7 cellular contexts compared by ENCODE assay signal in genomic region chr5:126853541-126854267, GRCh38.
DNase-seq lines count a peak whose midpoint lies in the region; ATAC-seq, FAIRE-seq and TF ChIP-seq lines count a peak whose summit lies in the region.
"Not testable (repeated sequence)": the region's sequence is repeated elsewhere in the genome, so short reads cannot be mapped to it uniquely, and the experiment has no call there.

No MANE protein-coding gene starts in this region.

- not testable (repeated sequence) for TF ChIP-seq CTCF in GM23338 (conservative IDR thresholded peaks at IDR 0.05; ENCODE audit: low read depth in 2 of 2); H1 (IDR thresholded peaks at IDR 0.05; ENCODE audit: control extremely low read depth in 1 of 3, insufficient read depth in 1 of 3, low read depth in 1 of 3, low read length in 3 of 3)

- H3K4me2 ChIP-seq in GM23338; H1 (ENCODE audit: insufficient read depth in 1 of 2, low read depth in 2 of 2, low read length in 2 of 2): not testable (repeated sequence)

- H3F3A ChIP-seq in GM23338 (replicated peaks; ENCODE audit: low read depth) = peaks cover 20% of the 10 kb centered on the region; the same call in 1 of the 2 replicates

- H3K4ac ChIP-seq in H1 (replicated peaks; ENCODE audit: insufficient read length, low read depth, low read length) = not testable (repeated sequence)

- H3K18ac ChIP-seq in H1 (ENCODE audit: extremely low read depth, low read length) = not testable (repeated sequence)

- peak overlapping the region; percentile 76; the same call in 1 of the 2 replicates for H2BK12ac ChIP-seq in H1 (ENCODE audit: low read depth, low read length)

- not testable (repeated sequence) for H3K4me3 ChIP-seq in GM23338; H1 (ENCODE audit: extremely low read depth in 1 of 4, insufficient read depth in 2 of 4, low read depth in 3 of 4, low read length in 4 of 4)

- 0 out of 2 replicates have a peak overlapping the region, but pooled peaks have one; percentile 93 for H3K27ac ChIP-seq in GM23338 (ENCODE audit: low read depth)
- not testable (repeated sequence) for H3K27ac ChIP-seq in H1 (ENCODE audit: low read depth, low read length)

- not testable (repeated sequence) for H2BK120ac ChIP-seq in H1 (replicated peaks; ENCODE audit: low read depth, low read length)

- POLR2A ChIA-PET in H1 (lab: Charles Lee; ENCODE audit: partially characterized antibody) = interaction anchor here (1.5 kb wide), 1 partner anchor 12 kb away, joined by 3 read pairs; no protein-coding TSS in a partner anchor

- 91% methylated on average over 27 of the region's 27 CpGs; no CpG with 5 or more reads in 1 of the 2 experiments for WGBS in H1 (ENCODE audit: extremely low coverage in 1 of 2, insufficient coverage in 1 of 2, insufficient read length in 1 of 2, insufficient replicate concordance in 2 of 2, low coverage in 1 of 2, low lambda C conversion rate in 2 of 2, missing lambda C conversion rate in 1 of 2), 2 experiments

- not testable (repeated sequence) for H3K4me3 Mint-ChIP-seq in GM23338
- H3K4me3 Mint-ChIP-seq in activated naive CD4-positive, alpha-beta T cell treated with anti-CD3 and anti-CD28 coated beads, Interleukin-2, amount 10 ng/mL, durations not matched to agents 7 days and 5 days = peak overlapping the region; percentile 71
- peak overlapping the region; percentile 85 for H3K4me3 Mint-ChIP-seq in natural killer cell treated with Interleukin-12 subunit alpha and Interleukin-12 subunit beta and Interleukin-15 and Interleukin-18, amount 100 ng/mL, for 72 hours

- H4K20me1 ChIP-seq in GM23338 (replicated peaks; ENCODE audit: insufficient read depth); H1 (replicated peaks in 1 of 2; ENCODE audit: control insufficient read depth in 1 of 2, insufficient read depth in 2 of 2, low read length in 2 of 2): not testable (repeated sequence)

- DNase-seq in GM23338 (ENCODE audit: low spot score); natural killer cell treated with Interleukin-12 subunit alpha and Interleukin-12 subunit beta and Interleukin-15 and Interleukin-18, amount 100 ng/mL, for 72 hours (ENCODE audit: low spot score): not testable (repeated sequence)
- DNase-seq in activated CD4-positive, CD25-positive, alpha-beta regulatory T cell treated with anti-CD3 and anti-CD28 coated beads, Interleukin-2, amount 50 U/mL, for 72 hours = peak; percentile 49
- peak; percentile 28 for DNase-seq in activated CD8-positive, alpha-beta memory T cell treated with anti-CD3 and anti-CD28 coated beads, Interleukin-2, amount 50 U/mL, for 4 hours
- DNase-seq in activated naive CD4-positive, alpha-beta T cell treated with anti-CD3 and anti-CD28 coated beads, Interleukin-2, amount 10 ng/mL, durations not matched to agents 7 days and 5 days = peak; percentile 58
- DNase-seq in H1 (ENCODE audit: low read depth in 1 of 2, low spot score in 2 of 2) = peak in 1 of 2 experiments; percentile 28
- DNase-seq in stimulated activated naive CD4-positive, alpha-beta T cell (lab: John Stamatoyannopoulos, UW) = peak; percentile 7 to 65 (median 26)

- ATAC-seq in GM23338 = not testable (repeated sequence)
- ATAC-seq in natural killer cell treated with Interleukin-12 subunit alpha and Interleukin-12 subunit beta and Interleukin-15 and Interleukin-18, amount 100 ng/mL, for 72 hours = peak; percentile 55 to 58

- H3K9me2 ChIP-seq in GM23338 (ENCODE audit: insufficient read depth) = not testable (repeated sequence)

- H3K27ac Mint-ChIP-seq in GM23338 = peak overlapping the region; percentile 55
- H3K27ac Mint-ChIP-seq in activated naive CD4-positive, alpha-beta T cell treated with anti-CD3 and anti-CD28 coated beads, Interleukin-2, amount 10 ng/mL, durations not matched to agents 7 days and 5 days = peak overlapping the region; percentile 99
- H3K27ac Mint-ChIP-seq in natural killer cell treated with Interleukin-12 subunit alpha and Interleukin-12 subunit beta and Interleukin-15 and Interleukin-18, amount 100 ng/mL, for 72 hours = peak overlapping the region; percentile 79 to 85

- not testable (repeated sequence) for H4K91ac ChIP-seq in H1 (replicated peaks; ENCODE audit: insufficient read length, low read length)

- TF ChIP-seq RAD21 in H1 (IDR thresholded peaks at IDR 0.05 in 1 of 2, conservative IDR thresholded peaks at IDR 0.05 in 1 of 2; ENCODE audit: low read depth in 2 of 2, low read length in 2 of 2) = not testable (repeated sequence)

- not testable (repeated sequence) for H3K23me2 ChIP-seq in H1 (ENCODE audit: low read depth, low read length)

- H3K36me3 Mint-ChIP-seq in GM23338 (ENCODE audit: low read depth) = peaks cover 23% of the 10 kb centered on the region
- H3K36me3 Mint-ChIP-seq in activated naive CD4-positive, alpha-beta T cell treated with anti-CD3 and anti-CD28 coated beads, Interleukin-2, amount 10 ng/mL, durations not matched to agents 7 days and 5 days = peaks cover 37% of the 10 kb centered on the region
- not testable (repeated sequence) for H3K36me3 Mint-ChIP-seq in natural killer cell treated with Interleukin-12 subunit alpha and Interleukin-12 subunit beta and Interleukin-15 and Interleukin-18, amount 100 ng/mL, for 72 hours

- not testable (repeated sequence) for H3K9me3 ChIP-seq in H1 (ENCODE audit: insufficient read depth in 2 of 2, low read depth in 1 of 2, low read length in 1 of 2)

- H3K27me3 ChIP-seq in GM23338 (ENCODE audit: insufficient read depth); H1 (replicated peaks in 1 of 4; ENCODE audit: control insufficient read depth in 3 of 4, extremely low read depth in 1 of 4, insufficient read depth in 3 of 4, low read length in 3 of 4): not testable (repeated sequence)

- not testable (repeated sequence) for H2AK5ac ChIP-seq in H1 (ENCODE audit: low read depth, low read length)

- H2BK20ac ChIP-seq in H1 (ENCODE audit: low read length) = not testable (repeated sequence)

- CTCF ChIA-PET in activated naive CD4-positive, alpha-beta T cell treated with anti-CD3 and anti-CD28 coated beads, Interleukin-2, amount 10 ng/mL, durations not matched to agents 7 days and 5 days (lab: Charles Lee) = interaction anchor here (0.7 kb wide), 1 partner anchor 11 kb away, joined by 3 read pairs; no protein-coding TSS in a partner anchor
- CTCF ChIA-PET in H1 (lab: Charles Lee; ENCODE audit: partially characterized antibody) = interaction anchor here (0.7 to 1.6 kb wide), 4 partner anchors 11 to 249 kb away, joined by 3 to 5 read pairs (median 4); no protein-coding TSS in a partner anchor

- not testable (repeated sequence) for FAIRE-seq in H1 (lab: Jason Lieb, UNC)

- peaks cover 40% of the 10 kb centered on the region for H3K4me1 ChIP-seq in GM23338 (ENCODE audit: insufficient read depth)
- H3K4me1 ChIP-seq in H1 (replicated peaks in 1 of 4; ENCODE audit: control insufficient read depth in 3 of 4, insufficient read depth in 4 of 4, low read length in 3 of 4) = not testable (repeated sequence)

- not testable (repeated sequence) for H3K79me1 ChIP-seq in H1 (ENCODE audit: low read depth, low read length)

- H3K9me3 Mint-ChIP-seq in GM23338 = peaks cover 19% of the 10 kb centered on the region
- H3K9me3 Mint-ChIP-seq in activated naive CD4-positive, alpha-beta T cell treated with anti-CD3 and anti-CD28 coated beads, Interleukin-2, amount 10 ng/mL, durations not matched to agents 7 days and 5 days; natural killer cell treated with Interleukin-12 subunit alpha and Interleukin-12 subunit beta and Interleukin-15 and Interleukin-18, amount 100 ng/mL, for 72 hours: not testable (repeated sequence)

- not testable (repeated sequence) for TF ChIP-seq EP300 in H1 (IDR thresholded peaks at IDR 0.05; ENCODE audit: borderline replicate concordance in 1 of 2, low read depth in 2 of 2, low read length in 2 of 2)

- H3K56ac ChIP-seq in H1 (replicated peaks; ENCODE audit: insufficient read length, low read depth, low read length) = not testable (repeated sequence)

- H4K8ac ChIP-seq in H1 (ENCODE audit: extremely low read depth, insufficient read depth, low read length) = not testable (repeated sequence)

- not testable (repeated sequence) for H2AFZ ChIP-seq in GM23338; H1 (ENCODE audit: low read length)

- TF ChIP-seq POLR2A in H1 (IDR thresholded peaks at IDR 0.05; ENCODE audit: control extremely low read depth in 1 of 2, low read depth in 2 of 2, low read length in 2 of 2) = not testable (repeated sequence)

- not testable (repeated sequence) for H2BK5ac ChIP-seq in H1 (ENCODE audit: low read depth, low read length)

- H3K14ac ChIP-seq in H1 (ENCODE audit: insufficient read length) = not testable (repeated sequence)

- not testable (repeated sequence) for H3K9ac ChIP-seq in H1 (replicated peaks in 1 of 4; ENCODE audit: extremely low read depth in 1 of 4, low read depth in 3 of 4, low read length in 3 of 4)

- not testable (repeated sequence) for H4K5ac ChIP-seq in H1 (ENCODE audit: insufficient read length, low read depth, low read length)

- H3K36me3 ChIP-seq in GM23338 (ENCODE audit: insufficient read depth) = not testable (repeated sequence)
- peaks cover 0 to 10% (median 2%) of the 10 kb centered on the region in 4 experiments; a peak in 3 of 8 replicates for H3K36me3 ChIP-seq in H1 (ENCODE audit: control insufficient read depth in 2 of 4, insufficient read depth in 4 of 4, low read length in 3 of 4)

- not testable (repeated sequence) for H3K23ac ChIP-seq in H1 (ENCODE audit: insufficient read length)

- H2BK15ac ChIP-seq in H1 (ENCODE audit: low read length) = peak overlapping the region; percentile 16; the same call in 1 of the 2 replicates

- H3K4me1 Mint-ChIP-seq in GM23338 = peaks cover 46% of the 10 kb centered on the region
- peaks cover 56% of the 10 kb centered on the region for H3K4me1 Mint-ChIP-seq in activated naive CD4-positive, alpha-beta T cell treated with anti-CD3 and anti-CD28 coated beads, Interleukin-2, amount 10 ng/mL, durations not matched to agents 7 days and 5 days
- peaks cover 34 to 37% of the 10 kb centered on the region in 2 donors for H3K4me1 Mint-ChIP-seq in natural killer cell treated with Interleukin-12 subunit alpha and Interleukin-12 subunit beta and Interleukin-15 and Interleukin-18, amount 100 ng/mL, for 72 hours (ENCODE audit: low read depth in 2 of 2)

- not testable (repeated sequence) for H3K79me2 ChIP-seq in GM23338 (replicated peaks; ENCODE audit: insufficient read depth); H1 (ENCODE audit: control insufficient read depth in 1 of 2, insufficient read depth in 2 of 2, low read length in 2 of 2)

- H3K27me3 Mint-ChIP-seq in GM23338 (ENCODE audit: insufficient read depth, low read depth, poor library complexity) = peaks cover 11% of the 10 kb centered on the region
- H3K27me3 Mint-ChIP-seq in activated naive CD4-positive, alpha-beta T cell treated with anti-CD3 and anti-CD28 coated beads, Interleukin-2, amount 10 ng/mL, durations not matched to agents 7 days and 5 days; natural killer cell treated with Interleukin-12 subunit alpha and Interleukin-12 subunit beta and Interleukin-15 and Interleukin-18, amount 100 ng/mL, for 72 hours: not testable (repeated sequence)
